In the genomic region with DNA sequence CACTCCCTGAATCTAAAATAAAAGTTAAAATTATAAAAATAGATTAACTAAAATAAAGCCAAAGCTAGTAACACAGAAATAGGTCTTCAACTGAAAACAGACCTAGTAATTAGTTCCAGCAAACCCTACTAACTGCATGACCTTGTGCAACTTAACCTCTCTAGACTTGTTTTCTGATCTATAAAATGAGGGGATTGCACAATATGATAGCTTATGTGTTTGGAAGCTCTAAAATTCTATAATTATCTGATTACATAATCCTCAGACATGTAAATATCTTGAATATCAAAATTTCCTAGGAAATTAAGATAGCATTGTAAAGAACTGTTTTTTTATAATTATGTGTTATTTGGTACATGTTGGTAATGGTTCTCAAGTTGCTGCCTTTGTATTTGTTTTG, we compare ENCODE assay signal across 19 cellular contexts.
"Had no signal": no experiment of that assay in that cellular context is flagged by ENCODE, and none has a peak within 500 bp of the region (broad histone marks: within the 10 kb centered on the region; RNA-seq: fewer than 3 reads in every experiment).

No MANE protein-coding gene starts in this region.

- ATAC-seq: foreskin keratinocyte; naive thymus-derived CD4-positive, alpha-beta T cell had no signal

- H3K36me3 ChIP-seq: colonic mucosa, left ventricle myocardium inferior, neutrophil, sigmoid colon, thyroid gland, upper lobe of left lung, uterus had no signal

- H3K27ac ChIP-seq: colonic mucosa, left ventricle myocardium inferior, neutrophil, upper lobe of left lung, uterus had no signal

- H3K27me3 ChIP-seq: colonic mucosa, foreskin keratinocyte, neutrophil, sigmoid colon, thyroid gland, upper lobe of left lung, uterus had no signal

- H3K9me3 ChIP-seq: colonic mucosa, left ventricle myocardium inferior, neutrophil, sigmoid colon, thyroid gland, upper lobe of left lung, uterus had no signal

- H3K4me3 ChIP-seq: colonic mucosa, left ventricle myocardium inferior, lung, sigmoid colon, skin epidermis, thyroid gland, upper lobe of left lung, uterus had no signal

- DNase-seq: colonic mucosa; dermis blood vessel endothelial cell; erythroblast; foreskin keratinocyte; kidney; left cardiac atrium; left ventricle myocardium inferior; mesendoderm; naive thymus-derived CD4-positive, alpha-beta T cell; nephron progenitor cell; sigmoid colon; stimulated activated CD4-positive, alpha-beta T cell treated with anti-CD3 and anti-CD28 coated beads, Interleukin-12 subunit alpha, Interleukin-12 subunit beta, amount 100 ng/mL, for 4 hours; stimulated activated naive CD4-positive, alpha-beta T cell; thyroid gland; upper lobe of left lung; uterus had no signal
